ENCODE assay signal across 19 cellular contexts in genomic region chr20:41268917-41269652, GRCh38. TPM values are rescaled to one million over a fixed set of nuclear protein-coding genes. Genes with fewer than 3 reads are reported as not detected.
A peak's percentile ranks its signal among the peaks of the same experiment; 100 is the strongest.
DNase-seq lines count a peak whose midpoint lies in the region; ATAC-seq, FAIRE-seq and TF ChIP-seq lines count a peak whose summit lies in the region.
"Had no signal": no experiment of that assay in that cellular context is flagged by ENCODE, and none has a peak within 500 bp of the region (broad histone marks: within the 10 kb centered on the region; RNA-seq: fewer than 3 reads in every experiment).

No MANE protein-coding gene starts in this region.

- H3K27ac ChIP-seq in PC-9 = no peak overlapping the region
- H3K27ac ChIP-seq in gastroesophageal sphincter = peak overlapping the region in 3 of 4 donors; percentile 6 to 55 (median 43)
- peak overlapping the region in 3 of 4 donors; percentile 4 to 31 (median 9) for H3K27ac ChIP-seq in tibial nerve
- H3K27ac ChIP-seq: SJCRH30 had no signal

- no peaks in the 10 kb centered on the region for H3K79me2 ChIP-seq in PC-9 (ENCODE audit: low read depth)

- FAIRE-seq in H54 (lab: Jason Lieb, UNC) (peak; percentile 68), RCC 7860 (lab: Jason Lieb, UNC) (no peak)
- FAIRE-seq: GM19239 had no signal

- no peaks in the 10 kb centered on the region for H4K20me1 ChIP-seq in PC-9 (ENCODE audit: insufficient read depth)

- H3K36me3 Mint-ChIP-seq in natural killer cell treated with Interleukin-12 subunit alpha and Interleukin-12 subunit beta and Interleukin-15 and Interleukin-18, amount 100 ng/mL, for 72 hours = no peaks in the 10 kb centered on the region

- H3K36me3 ChIP-seq in PC-9 (ENCODE audit: low read depth) (no peaks in the 10 kb centered on the region), gastroesophageal sphincter (peaks cover 3 to 31% of the 10 kb centered on the region in 2 donors), tibial nerve (peaks cover 0 to 9% (median 0%) of the 10 kb centered on the region in 3 donors)
- H3K36me3 ChIP-seq: SJCRH30 had no signal

- no peaks in the 10 kb centered on the region; the same call in 1 of the 2 replicates for H3K9me2 ChIP-seq in PC-9 (ENCODE audit: insufficient read depth)

- H3K9me3 Mint-ChIP-seq in natural killer cell treated with Interleukin-12 subunit alpha and Interleukin-12 subunit beta and Interleukin-15 and Interleukin-18, amount 100 ng/mL, for 72 hours = no peaks in the 10 kb centered on the region
- H3K9me3 Mint-ChIP-seq: CD4-positive, CD25-positive, alpha-beta regulatory T cell had no signal

- POLR2A ChIA-PET in PC-9 (lab: Charles Lee; ENCODE audit: unreplicated experiment) = no interaction called here

- peaks cover 0 to 3% of the 10 kb centered on the region in 2 donors for H3K4me1 Mint-ChIP-seq in natural killer cell treated with Interleukin-12 subunit alpha and Interleukin-12 subunit beta and Interleukin-15 and Interleukin-18, amount 100 ng/mL, for 72 hours (ENCODE audit: low read depth in 2 of 2)
- H3K4me1 Mint-ChIP-seq: CD4-positive, CD25-positive, alpha-beta regulatory T cell had no signal

- H3K4me3 ChIP-seq in PC-9 = no peak overlapping the region
- no peak overlapping the region for H3K4me3 ChIP-seq in gastroesophageal sphincter
- H3K4me3 ChIP-seq in tibial nerve = no peak overlapping the region
- H3K4me3 ChIP-seq: MG63, SJCRH30 had no signal

- no peaks in the 10 kb centered on the region for H3K9me3 ChIP-seq in PC-9 (ENCODE audit: insufficient read depth, low read depth)
- H3K9me3 ChIP-seq in gastroesophageal sphincter = no peaks in the 10 kb centered on the region
- no peaks in the 10 kb centered on the region for H3K9me3 ChIP-seq in tibial nerve
- H3K9me3 ChIP-seq: Caco-2, MG63, SJCRH30 had no signal

- no peak overlapping the region for H3K27ac Mint-ChIP-seq in natural killer cell treated with Interleukin-12 subunit alpha and Interleukin-12 subunit beta and Interleukin-15 and Interleukin-18, amount 100 ng/mL, for 72 hours
- H3K27ac Mint-ChIP-seq: B cell; CD4-positive, CD25-positive, alpha-beta regulatory T cell had no signal

- H3F3A ChIP-seq in PC-9 (ENCODE audit: insufficient read depth, low read depth) = peaks cover 21% of the 10 kb centered on the region; the same call in 1 of the 2 replicates

- TF ChIP-seq POLR2A in H54 (IDR thresholded peaks at IDR 0.05; ENCODE audit: low read depth, low read length) = no peak
- TF ChIP-seq POLR2A in gastroesophageal sphincter (IDR thresholded peaks at IDR 0.05) = no peak
- TF ChIP-seq POLR2A in tibial nerve (IDR thresholded peaks at IDR 0.05) = no peak

- H3K4me2 ChIP-seq in PC-9 = peak overlapping the region; percentile 7; the same call in 1 of the 2 replicates

- ATAC-seq in gastroesophageal sphincter = peak; percentile 48
- no peak for ATAC-seq in natural killer cell treated with Interleukin-12 subunit alpha and Interleukin-12 subunit beta and Interleukin-15 and Interleukin-18, amount 100 ng/mL, for 72 hours

- H3K27me3 ChIP-seq in PC-9 (ENCODE audit: insufficient read depth, low read depth) = no peaks in the 10 kb centered on the region
- no peaks in the 10 kb centered on the region for H3K27me3 ChIP-seq in gastroesophageal sphincter
- H3K27me3 ChIP-seq in tibial nerve = no peaks in the 10 kb centered on the region
- H3K27me3 ChIP-seq: MG63, SJCRH30 had no signal

- H2AFZ ChIP-seq in PC-9 = no peak overlapping the region

- intact Hi-C loops in PC-9 (cut with micrococcal nuclease; ENCODE audit: unreplicated experiment) = loop anchor here (5.0 kb wide), 1 partner anchor 48 kb away; the partner anchor contains the start of gene ZHX3

- no peak for TF ChIP-seq CTCF in PC-9 (conservative IDR thresholded peaks at IDR 0.05)
- TF ChIP-seq CTCF in gastroesophageal sphincter (IDR thresholded peaks at IDR 0.05) = no peak
- TF ChIP-seq CTCF in tibial nerve (IDR thresholded peaks at IDR 0.05) = no peak

- H3K4me3 Mint-ChIP-seq in natural killer cell treated with Interleukin-12 subunit alpha and Interleukin-12 subunit beta and Interleukin-15 and Interleukin-18, amount 100 ng/mL, for 72 hours = no peak overlapping the region
- H3K4me3 Mint-ChIP-seq: B cell; CD4-positive, CD25-positive, alpha-beta regulatory T cell had no signal

- H3K4me1 ChIP-seq in PC-9 (replicated peaks; ENCODE audit: insufficient read depth) (peaks cover 18% of the 10 kb centered on the region), gastroesophageal sphincter (peaks cover 10 to 40% (median 14%) of the 10 kb centered on the region in 3 donors), tibial nerve (peaks cover 0 to 24% (median 0%) of the 10 kb centered on the region in 4 donors)
- H3K4me1 ChIP-seq: Caco-2, SJCRH30 had no signal

- CTCF ChIA-PET in PC-9 (lab: Charles Lee) = no interaction called here

- no TSS peak for BruUV-seq in PC-9 (replicated peaks; lab: Mats Ljungman, UMichigan)

- no peak for DNase-seq in H54 (ENCODE audit: insufficient read length, low spot score)
- DNase-seq in PC-9 = no peak
- no peak for DNase-seq in tibial nerve (ENCODE audit: low spot score in 2 of 2)
- no peak for DNase-seq in activated effector memory CD4-positive, alpha-beta T cell treated with anti-CD3 and anti-CD28 coated beads, Interleukin-2, amount 50 U/mL, for 16 hours
- no peak for DNase-seq in RCC 7860 (ENCODE audit: low spot score)
- DNase-seq in natural killer cell treated with Interleukin-12 subunit alpha and Interleukin-12 subunit beta and Interleukin-15 and Interleukin-18, amount 100 ng/mL, for 72 hours (ENCODE audit: low spot score) = no peak
- DNase-seq: Caco-2; CD4-positive, CD25-positive, alpha-beta regulatory T cell; DMS53; H7; Karpas-422; MG63; NCI-H187; NK-92 treated with Interleukin-12 subunit alpha and Interleukin-12 subunit beta, amount 100 ng/mL, for 24 hours; RPMI8226; SJCRH30 had no signal

- peaks cover 0 to 2% of the 10 kb centered on the region in 2 donors for H3K27me3 Mint-ChIP-seq in natural killer cell treated with Interleukin-12 subunit alpha and Interleukin-12 subunit beta and Interleukin-15 and Interleukin-18, amount 100 ng/mL, for 72 hours
- H3K27me3 Mint-ChIP-seq: B cell had no signal

- TF ChIP-seq EP300 in gastroesophageal sphincter (IDR thresholded peaks at IDR 0.05) (no peak), tibial nerve (IDR thresholded peaks at IDR 0.05) (no peak)

- 44 to 52% methylated on average over 4 of the region's 4 CpGs for WGBS in gastroesophageal sphincter (ENCODE audit: low coverage in 1 of 2), 2 donors
- WGBS in tibial nerve, 2 donors = 58 to 71% methylated on average over 4 of the region's 4 CpGs

RNA-seq across cellular contexts. Expression of gene ZHX3, which starts 48.4 kb away (rescaled TPM):
- total RNA-seq in PC-9 (2021) (21.5 and 23.3 TPM in 2 replicates), gastroesophageal sphincter (100 to 1,000 TPM; 121 to 183 (median 155) TPM), tibial nerve (10 to 100 TPM; 47.1 to 58.6 (median 50.7) TPM)
- total RNA-seq in natural killer cell treated with Interleukin-12 subunit alpha and Interleukin-12 subunit beta and Interleukin-15 and Interleukin-18, amount 100 ng/mL, for 72 hours = 10 to 100 TPM in 1 of 2 donors, 1 to 10 TPM in 1; 7.6 to 21.6 TPM
